In genomic region chr12:122873540-122873939, GRCh38 we compare ENCODE assay signal across 2 cellular contexts.
TF ChIP-seq lines count a peak whose summit lies in the region.

No MANE protein-coding gene starts in this region.

TF ChIP-seq in SK-N-SH, 30 proteins besides CTCF, POLR2A, EP300 and RAD21 (continued from another document):
- no peak for TF ChIP-seq USF2 (IDR thresholded peaks at IDR 0.05; ENCODE audit: borderline replicate concordance, low read depth, low read length)
- no peak for TF ChIP-seq FOXJ3 (CRISPR knock-in tag; IDR thresholded peaks at IDR 0.05)
TF ChIP-seq in SK-N-SH: peak in this region for 0.

TF ChIP-seq in GM23338, 12 proteins besides CTCF, POLR2A, EP300 and RAD21 (continued from another document):
- TF ChIP-seq ETS1 (IDR thresholded peaks at IDR 0.05), result no peak
